8 cellular contexts compared by ENCODE assay signal in genomic region chr14:103385994-103386491, GRCh38. TPM values are rescaled to one million over a fixed set of nuclear protein-coding genes. Genes with fewer than 3 reads are reported as not detected.
A peak's percentile ranks its signal among the peaks of the same experiment; 100 is the strongest.
DNase-seq lines count a peak whose midpoint lies in the region; ATAC-seq and TF ChIP-seq lines count a peak whose summit lies in the region.

No MANE protein-coding gene starts in this region.

- 0% methylated on average over 30 to 31 of the region's 31 CpGs for WGBS in lower leg skin, 2 donors

- H3K9me3 ChIP-seq in colonic mucosa = no peaks in the 10 kb centered on the region

- peaks cover 21% of the 10 kb centered on the region for H3K27me3 Mint-ChIP-seq in stimulated activated memory B cell treated with anti-CD40 and anti-IgM and Interleukin-4, amounts not matched to agents 10 μg/mL and 1 μg/mL and 100 μg/mL, for 72 hours

- peak overlapping the region; percentile 96 for H3K4me3 Mint-ChIP-seq in stimulated activated memory B cell treated with anti-CD40 and anti-IgM and Interleukin-4, amounts not matched to agents 10 μg/mL and 1 μg/mL and 100 μg/mL, for 72 hours

- ATAC-seq in HG03521 (IDR thresholded peaks at IDR 0.05; ENCODE audit: unreplicated experiment) = peak; percentile 3
- peak; percentile 1 for ATAC-seq in stimulated activated memory B cell treated with anti-CD40 and anti-IgM and Interleukin-4, amounts not matched to agents 10 μg/mL and 1 μg/mL and 100 μg/mL, for 72 hours

- H3K9ac ChIP-seq in colonic mucosa (ENCODE audit: low read depth in 2 of 2, low read length in 2 of 2) = peak overlapping the region; percentile 90 to 97

- no peaks in the 10 kb centered on the region for H3K36me3 ChIP-seq in colonic mucosa

- no peak for TF ChIP-seq CTCF in VCaP (conservative IDR thresholded peaks at IDR 0.05)
- no peak for TF ChIP-seq CTCF in colonic mucosa (IDR thresholded peaks at IDR 0.05)
- TF ChIP-seq CTCF in lower leg skin (IDR thresholded peaks at IDR 0.05) = no peak

- H3K27ac ChIP-seq in VCaP = peak overlapping the region; percentile 96
- peak overlapping the region; percentile 99 for H3K27ac ChIP-seq in colonic mucosa

- DNase-seq in NCI-H1417 (lab: John Stamatoyannopoulos, UW) = peak; percentile 31 to 69 (median 56)
- DNase-seq in NCI-H1417 treated with DMSO at 0.1 percent for 48 hours (lab: John Stamatoyannopoulos, UW) = no peak
- peak; percentile 55 for DNase-seq in colonic mucosa
- DNase-seq in lower leg skin (ENCODE audit: low spot score in 2 of 2) = peak in 1 of 2 donors; percentile 89
- no peak for DNase-seq in A172 (ENCODE audit: low spot score)

- H3K4me3 ChIP-seq in colonic mucosa (peak overlapping the region; percentile 87), lower leg skin (ENCODE audit: low read depth, poor library complexity, severe bottlenecking) (peak overlapping the region; percentile 96)

- no peaks in the 10 kb centered on the region for H3K36me3 Mint-ChIP-seq in stimulated activated memory B cell treated with anti-CD40 and anti-IgM and Interleukin-4, amounts not matched to agents 10 μg/mL and 1 μg/mL and 100 μg/mL, for 72 hours

- peaks cover 53% of the 10 kb centered on the region for H3K4me1 Mint-ChIP-seq in stimulated activated memory B cell treated with anti-CD40 and anti-IgM and Interleukin-4, amounts not matched to agents 10 μg/mL and 1 μg/mL and 100 μg/mL, for 72 hours

- peaks cover 3% of the 10 kb centered on the region for H3K4me1 ChIP-seq in colonic mucosa

- H3K27ac Mint-ChIP-seq in stimulated activated memory B cell treated with anti-CD40 and anti-IgM and Interleukin-4, amounts not matched to agents 10 μg/mL and 1 μg/mL and 100 μg/mL, for 72 hours = peak overlapping the region; percentile 95

- intact Hi-C loops in colonic mucosa (cut with DNase I) (loop anchor here (10.0 kb wide), 1 partner anchor 51 kb away; the partner anchor contains the start of gene EIF5), lower leg skin (cut with DNase I; ENCODE audit: low total_unique reads) (loop anchor here (5.0 kb wide), 1 partner anchor 49 kb away; no protein-coding TSS in a partner anchor)

- no peaks in the 10 kb centered on the region for H3K27me3 ChIP-seq in colonic mucosa

- H3K9me3 Mint-ChIP-seq in stimulated activated memory B cell treated with anti-CD40 and anti-IgM and Interleukin-4, amounts not matched to agents 10 μg/mL and 1 μg/mL and 100 μg/mL, for 72 hours = no peaks in the 10 kb centered on the region

- TF ChIP-seq POLR2A in lower leg skin (IDR thresholded peaks at IDR 0.05) = no peak

RNA-seq across cellular contexts. Expression of gene MARK3, which starts 0.8 kb away (rescaled TPM):
- 10 to 100 TPM; 52.5 to 63.6 TPM for total RNA-seq in colonic mucosa
- total RNA-seq in lower leg skin = 10 to 100 TPM; 47.3 to 68.2 (median 58.8) TPM
- 31.8 and 40.4 TPM in 2 replicates for total RNA-seq in A172 (2014; rRNA removed; shearing (Covaris generic))

RNA-seq across cellular contexts. Expression of gene EIF5, which starts 52.0 kb away (rescaled TPM):
- total RNA-seq in colonic mucosa (100 to 1,000 TPM; 169 to 265 TPM), lower leg skin (100 to 1,000 TPM; 125 to 168 (median 131) TPM)
- total RNA-seq in A172 (2014; rRNA removed; shearing (Covaris generic)) = 70.8 and 85.0 TPM in 2 replicates

Comparison
In these comparisons a context has a peak if more than half of its experiments do, and no peak if none do; other contexts are left out.
1. DNase-seq: peak in NCI-H1417 (3 of 3) and colonic mucosa (single experiment); none in NCI-H1417 treated with DMSO at 0.1 percent for 48 hours (single experiment) and A172 (single experiment).